Comparison of ENCODE assay signal across 8 cellular contexts in genomic region chr12:26125451-26126339, GRCh38. TPM values are rescaled to one million over a fixed set of nuclear protein-coding genes. Genes with fewer than 3 reads are reported as not detected.
DNase-seq lines count a peak whose midpoint lies in the region; ATAC-seq, FAIRE-seq and TF ChIP-seq lines count a peak whose summit lies in the region.

No MANE protein-coding gene starts in this region.

- 0% methylated on average over 53 to 65 of the region's 65 CpGs for WGBS in pancreas, 2 donors

- intact Hi-C loops in ascending aorta (cut with DNase I): loop anchor here (1.0 to 5.0 kb wide), 4 partner anchors 28 to 162 kb away; partner anchors contain the start of gene SSPN
- intact Hi-C loops in pancreas (cut with DNase I): loop anchor here in 2 of 3 donors (10.0 kb wide), 2 partner anchors 69 to 279 kb away; partner anchors contain the start of gene SSPN (in 2 of the 2)

- ATAC-seq in GM19025 (IDR thresholded peaks at IDR 0.05; ENCODE audit: low read depth, unreplicated experiment) (peak; percentile 24), HG03520 (IDR thresholded peaks at IDR 0.05; ENCODE audit: unreplicated experiment) (peak; percentile 11), pancreas (peak; percentile 69 to 82 (median 77)), HG03097 (IDR thresholded peaks at IDR 0.05; ENCODE audit: low FRiP score, unreplicated experiment) (no peak)

- H3K36me3 ChIP-seq in BLaER1 (no peaks in the 10 kb centered on the region), Peyer's patch (no peaks in the 10 kb centered on the region), ascending aorta (no peaks in the 10 kb centered on the region), right atrium auricular region (no peaks in the 10 kb centered on the region), pancreas (no peaks in the 10 kb centered on the region)

- H3K27me3 ChIP-seq in BLaER1: peaks cover 98% of the 10 kb centered on the region
- no peaks in the 10 kb centered on the region for H3K27me3 ChIP-seq in Peyer's patch
- H3K27me3 ChIP-seq in ascending aorta: no peaks in the 10 kb centered on the region
- no peaks in the 10 kb centered on the region for H3K27me3 ChIP-seq in right atrium auricular region
- no peaks in the 10 kb centered on the region for H3K27me3 ChIP-seq in pancreas

- TF ChIP-seq POLR2A in Peyer's patch (IDR thresholded peaks at IDR 0.05): peak in 1 of 2 donors; percentile 50

- peak overlapping the region; percentile 89 for H3K4me2 ChIP-seq in BLaER1

- H3K4me1 ChIP-seq in BLaER1 (peaks cover 33% of the 10 kb centered on the region), Peyer's patch (peaks cover 0 to 21% (median 2%) of the 10 kb centered on the region in 4 donors), ascending aorta (peaks cover 0 to 16% of the 10 kb centered on the region in 2 donors), right atrium auricular region (peaks cover 0 to 35% of the 10 kb centered on the region in 2 donors), pancreas (peaks cover 0 to 15% (median 12%) of the 10 kb centered on the region in 3 donors)

- H3K9me3 ChIP-seq in BLaER1 (no peaks in the 10 kb centered on the region), Peyer's patch (no peaks in the 10 kb centered on the region), ascending aorta (no peaks in the 10 kb centered on the region), right atrium auricular region (no peaks in the 10 kb centered on the region), pancreas (no peaks in the 10 kb centered on the region)

- H3K4me3 ChIP-seq in BLaER1 (peak overlapping the region; percentile 65), Peyer's patch (peak overlapping the region; percentile 52 to 72 (median 64)), ascending aorta (peak overlapping the region; percentile 77 to 82), right atrium auricular region (peak overlapping the region; percentile 60 to 67), pancreas (peak overlapping the region; percentile 22 to 71 (median 55))

- peak; percentile 80 to 89 (median 88) for DNase-seq in Peyer's patch
- DNase-seq in ascending aorta (ENCODE audit: low spot score in 2 of 2): peak; percentile 65 to 92
- peak; percentile 85 for DNase-seq in right atrium auricular region (ENCODE audit: low spot score)
- peak; percentile 81 to 90 (median 88) for DNase-seq in pancreas

- no peak for FAIRE-seq in pancreas (lab: Jason Lieb, UNC)

- no peak overlapping the region for H3K27ac ChIP-seq in BLaER1
- H3K27ac ChIP-seq in Peyer's patch: peak overlapping the region; percentile 86 to 94 (median 90)
- peak overlapping the region; percentile 96 to 97 for H3K27ac ChIP-seq in ascending aorta
- H3K27ac ChIP-seq in right atrium auricular region: peak overlapping the region; percentile 97
- peak overlapping the region; percentile 91 to 99 (median 94) for H3K27ac ChIP-seq in pancreas

- H3K9ac ChIP-seq in BLaER1: no peak overlapping the region

- peaks cover 61% of the 10 kb centered on the region for H4K20me1 ChIP-seq in BLaER1

- TF ChIP-seq CTCF in Peyer's patch (IDR thresholded peaks at IDR 0.05) (no peak), ascending aorta (IDR thresholded peaks at IDR 0.05) (no peak), right atrium auricular region (IDR thresholded peaks at IDR 0.05) (no peak), pancreas (IDR thresholded peaks at IDR 0.05) (no peak)

RNA-seq across cellular contexts. Expression of gene BHLHE41, which starts 0.9 kb away (rescaled TPM):
- total RNA-seq in Peyer's patch: 10 to 100 TPM in 1 of 4 donors, 1 to 10 TPM in 2, under 1 TPM in 1; 0.18 to 11.6 (median 2.2) TPM
- total RNA-seq in ascending aorta: 2.9 TPM
- 10 to 100 TPM; 13.4 to 15.0 TPM for total RNA-seq in right atrium auricular region
- 10 to 100 TPM in 4 of 6 donors, 1 to 10 TPM in 2; 6.8 to 29.4 (median 10.9) TPM for total RNA-seq in pancreas
- polyA plus RNA-seq in pancreas: 10 to 100 TPM in 1 of 2 donors, 1 to 10 TPM in 1; 3.8 to 12.1 TPM
